8 cellular contexts compared by ENCODE assay signal in the genomic region with DNA sequence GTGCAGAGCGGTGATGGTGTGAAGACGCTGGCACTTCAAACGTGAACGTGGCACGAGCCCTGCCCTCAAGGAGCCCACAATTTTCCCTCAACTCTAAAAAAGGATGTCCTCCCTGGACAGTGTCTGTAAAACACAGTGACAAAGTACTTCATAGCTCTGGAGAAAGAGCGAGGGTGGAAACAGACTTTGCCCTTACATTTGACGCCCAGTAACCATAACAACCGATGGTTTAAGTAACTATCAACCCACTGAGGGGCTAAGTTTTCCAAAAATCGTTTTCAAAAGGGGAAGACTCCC. TPM values are rescaled to one million over a fixed set of nuclear protein-coding genes. Genes with fewer than 3 reads are reported as not detected.
A peak's percentile ranks its signal among the peaks of the same experiment; 100 is the strongest.
DNase-seq lines count a peak whose midpoint lies in the region; ATAC-seq and TF ChIP-seq lines count a peak whose summit lies in the region.

No MANE protein-coding gene starts in this region.

- DNase-seq in KBM-7 = peak; percentile 57
- no peak for DNase-seq in chondrocyte (ENCODE audit: low spot score)
- peak in 1 of 3 donors; percentile 35 for DNase-seq in mucosa of descending colon
- no peak for DNase-seq in midbrain (lab: John Stamatoyannopoulos, UW)
- DNase-seq in SKM-1 treated with dmso at 0.1 percent for 144 hours (lab: John Stamatoyannopoulos, UW; ENCODE audit: unreplicated experiment) = no peak
- DNase-seq in mucosa of gallbladder (ENCODE audit: low spot score) = no peak

- H3K9me3 ChIP-seq in BLaER1 (no peaks in the 10 kb centered on the region), mucosa of descending colon (no peaks in the 10 kb centered on the region)

- no peaks in the 10 kb centered on the region for H3K36me3 Mint-ChIP-seq in chondrocyte (ENCODE audit: low read depth)

- no peaks in the 10 kb centered on the region for H3K27me3 Mint-ChIP-seq in chondrocyte (ENCODE audit: low read depth)

- peak overlapping the region; percentile 94 for H3K27ac Mint-ChIP-seq in chondrocyte (ENCODE audit: unreplicated experiment)

- peak overlapping the region; percentile 87 for H3K9ac ChIP-seq in BLaER1

- in situ Hi-C loops in KBM-7 (cut with MboI; ENCODE audit: low pct_unique_long_range_greater_than_20kb, low sequenced_read_pairs) = no loop called here

- ATAC-seq in mucosa of descending colon (peak; percentile 44), GM21423 (IDR thresholded peaks at IDR 0.05; ENCODE audit: unreplicated experiment) (no peak)

- H3K4me3 ChIP-seq in BLaER1 = peak overlapping the region; percentile 95
- peak overlapping the region; percentile 94 for H3K4me3 ChIP-seq in mucosa of descending colon

- intact Hi-C loops in mucosa of descending colon (cut with DNase I, micrococcal nuclease) = loop anchor here in 1 of 2 donors (5.0 kb wide), 1 partner anchor 115 kb away; no protein-coding TSS in a partner anchor

- no peaks in the 10 kb centered on the region for H3K9me3 Mint-ChIP-seq in chondrocyte (ENCODE audit: low read depth)

- H3K4me1 ChIP-seq in BLaER1 (peaks cover 30% of the 10 kb centered on the region), mucosa of descending colon (ENCODE audit: low read depth) (peaks cover 29% of the 10 kb centered on the region)

- H3K27ac ChIP-seq in BLaER1 = peak overlapping the region; percentile 64; the same call in 1 of the 2 replicates

- H3K4me2 ChIP-seq in BLaER1 = peak overlapping the region; percentile 95

- no peaks in the 10 kb centered on the region for H3K27me3 ChIP-seq in BLaER1

- peaks cover 41% of the 10 kb centered on the region; the same call in 1 of the 2 replicates for H4K20me1 ChIP-seq in BLaER1

- peaks cover 41% of the 10 kb centered on the region for H3K4me1 Mint-ChIP-seq in chondrocyte (ENCODE audit: low read depth)

- TF ChIP-seq CTCF in chondrocyte (IDR thresholded peaks at IDR 0.05) (no peak), mucosa of descending colon (IDR thresholded peaks at IDR 0.05) (no peak)

- H3K4me3 Mint-ChIP-seq in chondrocyte (ENCODE audit: unreplicated experiment) = peak overlapping the region; percentile 92

- H3K36me3 ChIP-seq in BLaER1 (no peaks in the 10 kb centered on the region), mucosa of descending colon (ENCODE audit: low read depth) (no peaks in the 10 kb centered on the region)

RNA-seq across cellular contexts. Expression of a gene that starts 1.0 kb away (rescaled TPM):
- 45.3 to 119 TPM (median 47.3 TPM) in 3 replicates for total RNA-seq in chondrocyte
- total RNA-seq in mucosa of descending colon = 10 to 100 TPM; 27.5 to 38.5 (median 30.2) TPM
- total RNA-seq in mucosa of gallbladder = 74.9 TPM
